In genomic region chr1:1059494-1060280, GRCh38 we compare ENCODE assay signal across 1 cellular context.
A peak's percentile ranks its signal among the peaks of the same experiment; 100 is the strongest.
TF ChIP-seq lines count a peak whose summit lies in the region.

No MANE protein-coding gene starts in this region.

TF ChIP-seq in HepG2, 621 proteins besides CTCF, POLR2A, EP300 and RAD21 (continues in another document):
- 0 out of 2 replicates have a peak, but pooled peaks have one; percentile 11 for TF ChIP-seq FOXC1 (CRISPR knock-in tag; IDR thresholded peaks at IDR 0.05; ENCODE audit: borderline replicate concordance)
- TF ChIP-seq ZNF749 (CRISPR knock-in tag; IDR thresholded peaks at IDR 0.05; ENCODE audit: borderline replicate concordance), result no peak
- peak; percentile 52; the same call in 1 of the 2 replicates for TF ChIP-seq ARID4A (CRISPR knock-in tag; IDR thresholded peaks at IDR 0.05; ENCODE audit: borderline replicate concordance)
- TF ChIP-seq PATZ1 (CRISPR knock-in tag; IDR thresholded peaks at IDR 0.05), result peak; percentile 33; the same call in 1 of the 2 replicates
- TF ChIP-seq MAF1 (CRISPR knock-in tag; IDR thresholded peaks at IDR 0.05; ENCODE audit: borderline replicate concordance), result no peak
- TF ChIP-seq U2AF1 (optimal IDR thresholded peaks at IDR 0.05; ENCODE audit: low read depth, low read length), result no peak
- peak; percentile 48; the same call in 1 of the 2 replicates for TF ChIP-seq ZBED4 (CRISPR knock-in tag; IDR thresholded peaks at IDR 0.05; ENCODE audit: borderline replicate concordance)
- TF ChIP-seq ZNF75D (CRISPR knock-in tag; IDR thresholded peaks at IDR 0.05; ENCODE audit: borderline replicate concordance), result no peak
- no peak for TF ChIP-seq ZNF816 (CRISPR knock-in tag; IDR thresholded peaks at IDR 0.05; ENCODE audit: borderline replicate concordance)
- TF ChIP-seq ZNF503 (CRISPR knock-in tag; IDR thresholded peaks at IDR 0.05), result no peak
- peak; percentile 49; the same call in 1 of the 2 replicates for TF ChIP-seq ZFX (CRISPR knock-in tag; IDR thresholded peaks at IDR 0.05; ENCODE audit: low read depth)
- TF ChIP-seq YEATS4 (CRISPR knock-in tag; IDR thresholded peaks at IDR 0.05; ENCODE audit: borderline replicate concordance), result peak; percentile 50; the same call in 1 of the 2 replicates
- peak; percentile 97 for TF ChIP-seq HNRNPLL (IDR thresholded peaks at IDR 0.05; ENCODE audit: low read depth, low read length, poor library complexity, severe bottlenecking)
- 0 out of 2 replicates have a peak, but pooled peaks have one; percentile 29 for TF ChIP-seq ZNF543 (CRISPR knock-in tag; IDR thresholded peaks at IDR 0.05)
- TF ChIP-seq ZNF547 (CRISPR knock-in tag; IDR thresholded peaks at IDR 0.05), result no peak
- TF ChIP-seq KLF12 (CRISPR knock-in tag; IDR thresholded peaks at IDR 0.05; ENCODE audit: borderline replicate concordance), result peak; percentile 90; the same call in 1 of the 2 replicates
- TF ChIP-seq SNAI1 (CRISPR knock-in tag; IDR thresholded peaks at IDR 0.05; ENCODE audit: borderline replicate concordance), result no peak
- TF ChIP-seq YY1 (IDR thresholded peaks at IDR 0.05; ENCODE audit: insufficient read depth, insufficient replicate concordance, low read depth, low read length), result peak; percentile 57
- no peak for TF ChIP-seq ZBTB21 (CRISPR knock-in tag; IDR thresholded peaks at IDR 0.05)
- TF ChIP-seq POLR2AphosphoS5 (IDR thresholded peaks at IDR 0.05; ENCODE audit: low read depth, low read length), result peak; percentile 50
- TF ChIP-seq ZNF17 (CRISPR knock-in tag; IDR thresholded peaks at IDR 0.05), result no peak
- peak; percentile 26; the same call in 1 of the 2 replicates for TF ChIP-seq PHF20 (CRISPR knock-in tag; IDR thresholded peaks at IDR 0.05)
- no peak for TF ChIP-seq ETS1 (CRISPR knock-in tag; IDR thresholded peaks at IDR 0.05)
- peak; percentile 31; the same call in 1 of the 2 replicates for TF ChIP-seq TAF1 (CRISPR knock-in tag; IDR thresholded peaks at IDR 0.05)
- 0 out of 2 replicates have a peak, but pooled peaks have one; percentile 33 for TF ChIP-seq ZBTB7A (CRISPR knock-in tag; IDR thresholded peaks at IDR 0.05)
- TF ChIP-seq ZNF687 (CRISPR knock-in tag; IDR thresholded peaks at IDR 0.05), result peak; percentile 64
- TF ChIP-seq HOXA5 (CRISPR knock-in tag; IDR thresholded peaks at IDR 0.05), result no peak; the same call in 1 of the 2 replicates
- TF ChIP-seq ZFP90 (CRISPR knock-in tag; IDR thresholded peaks at IDR 0.05; ENCODE audit: borderline replicate concordance), result 0 out of 2 replicates have a peak, but pooled peaks have one; percentile 44
- peak; percentile 39; the same call in 1 of the 2 replicates for TF ChIP-seq SAFB2 (CRISPR knock-in tag; IDR thresholded peaks at IDR 0.05; ENCODE audit: borderline replicate concordance, low read depth)
- no peak for TF ChIP-seq SP140L (CRISPR knock-in tag; IDR thresholded peaks at IDR 0.05; ENCODE audit: borderline replicate concordance)
- TF ChIP-seq ZFP91 (CRISPR knock-in tag; IDR thresholded peaks at IDR 0.05; ENCODE audit: borderline replicate concordance), result peak; percentile 99
- no peak for TF ChIP-seq NFRKB (IDR thresholded peaks at IDR 0.05)
- peak; percentile 13; the same call in 1 of the 2 replicates for TF ChIP-seq ZNF768 (CRISPR knock-in tag; IDR thresholded peaks at IDR 0.05)
- 0 out of 2 replicates have a peak, but pooled peaks have one; percentile 4 for TF ChIP-seq ZNF709 (CRISPR knock-in tag; IDR thresholded peaks at IDR 0.05)
- peak; percentile 9; the same call in 1 of the 2 replicates for TF ChIP-seq GFI1 (CRISPR knock-in tag; IDR thresholded peaks at IDR 0.05; ENCODE audit: borderline replicate concordance)
- no peak for TF ChIP-seq ZNF704 (CRISPR knock-in tag; IDR thresholded peaks at IDR 0.05; ENCODE audit: borderline replicate concordance)
- no peak for TF ChIP-seq ZNF234 (CRISPR knock-in tag; conservative IDR thresholded peaks at IDR 0.05)
- TF ChIP-seq SRY (CRISPR knock-in tag; IDR thresholded peaks at IDR 0.05), result peak; percentile 28; the same call in 1 of the 2 replicates
- TF ChIP-seq JDP2 (CRISPR knock-in tag; IDR thresholded peaks at IDR 0.05; ENCODE audit: borderline replicate concordance), result no peak
- TF ChIP-seq ZNF724P (CRISPR knock-in tag; IDR thresholded peaks at IDR 0.05; ENCODE audit: borderline replicate concordance), result no peak; the same call in 1 of the 2 replicates
